Comparison of ENCODE assay signal across 8 cellular contexts in the genomic region with DNA sequence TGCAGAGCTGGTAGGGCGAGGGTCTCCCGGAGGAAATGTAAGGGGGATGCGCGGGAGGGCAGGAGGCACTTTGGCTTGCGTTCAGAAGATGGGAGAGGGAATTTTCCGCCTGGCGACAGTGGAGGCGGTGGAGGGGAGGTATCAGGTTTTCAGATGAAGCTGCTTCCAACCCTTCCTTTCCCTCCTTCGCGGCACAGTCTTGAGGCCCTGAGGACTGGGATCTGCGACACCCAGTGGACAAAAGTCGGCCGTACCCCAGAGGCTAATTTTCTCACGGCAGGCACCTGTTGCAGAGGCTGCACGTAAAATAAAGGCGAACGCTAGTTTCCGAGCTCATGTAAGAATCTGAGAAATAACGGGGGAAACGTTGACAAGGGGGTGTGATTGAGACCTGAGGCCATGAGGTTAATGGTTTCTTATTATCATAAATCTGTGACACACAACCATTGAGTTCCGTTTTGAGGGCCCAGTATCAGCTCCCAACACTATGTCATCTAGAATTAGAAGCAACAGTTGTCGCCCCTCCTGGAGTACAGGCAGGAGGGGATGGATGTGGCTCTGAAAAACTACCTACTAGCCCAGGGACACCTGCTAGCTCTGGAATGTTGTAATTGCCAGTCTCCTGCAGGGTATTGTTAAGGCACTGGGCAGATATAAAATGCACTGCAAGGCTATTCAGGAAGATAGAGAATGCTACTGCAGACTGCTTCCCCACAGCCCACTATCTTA. TPM values are rescaled to one million over a fixed set of nuclear protein-coding genes. Genes with fewer than 3 reads are reported as not detected.
DNase-seq lines count a peak whose midpoint lies in the region; ATAC-seq, FAIRE-seq and TF ChIP-seq lines count a peak whose summit lies in the region.

No MANE protein-coding gene starts in this region.

- no peaks in the 10 kb centered on the region for H3K36me3 ChIP-seq in kidney epithelial cell (ENCODE audit: control insufficient read depth, insufficient read depth, low read length)

- no peak overlapping the region for H3K27ac ChIP-seq in VCaP
- H3K27ac ChIP-seq in caudate nucleus (ENCODE audit: low read depth, low read length): no peak overlapping the region

- no peaks in the 10 kb centered on the region for H3K27me3 ChIP-seq in kidney epithelial cell (ENCODE audit: control insufficient read depth, insufficient read depth, low read length)

- TF ChIP-seq CTCF in GM12865 (IDR thresholded peaks at IDR 0.05; ENCODE audit: insufficient read depth, low read depth, low read length, missing control alignments) (peak; percentile 58), VCaP (conservative IDR thresholded peaks at IDR 0.05) (peak; percentile 61), kidney epithelial cell (IDR thresholded peaks at IDR 0.05; ENCODE audit: insufficient read depth, low read length, poor library complexity, severe bottlenecking) (peak; percentile 50)

- peak overlapping the region; percentile 60 for H3K4me3 ChIP-seq in GM12865 (ENCODE audit: low read depth, low read length)
- H3K4me3 ChIP-seq in kidney epithelial cell (ENCODE audit: low read depth, low read length): peak overlapping the region; percentile 52

- ATAC-seq in HG02759 (IDR thresholded peaks at IDR 0.05; ENCODE audit: unreplicated experiment): peak; percentile 40

- no peak for FAIRE-seq in frontal cortex (lab: Jason Lieb, UNC)

- peak; percentile 76 for DNase-seq in GM12865 (ENCODE audit: low read depth)
- peak; percentile 66 for DNase-seq in NCI-H146 (lab: John Stamatoyannopoulos, UW)
- peak in 51 of 61 donors; percentile 2 to 60 (median 23) for DNase-seq in caudate nucleus (lab: John Stamatoyannopoulos, UW)
- DNase-seq in kidney epithelial cell (ENCODE audit: low read depth): no peak
- DNase-seq in stimulated activated CD4-positive, alpha-beta T cell treated with anti-CD3 and anti-CD28 coated beads, Interleukin-1b, Interleukin-23, amount 100 ng/mL, for 4 hours (ENCODE audit: low read depth in 2 of 2): peak; percentile 23
- DNase-seq in frontal cortex (ENCODE audit: low spot score in 2 of 2): no peak

RNA-seq across cellular contexts. Expression of a gene that starts 1.1 kb away (rescaled TPM):
- 1.4 and 1.5 TPM in 2 replicates for total RNA-seq in kidney epithelial cell
- total RNA-seq in frontal cortex: 10.2 TPM

RNA-seq across cellular contexts. Expression of a gene that starts 37.4 kb away (rescaled TPM):
- total RNA-seq in kidney epithelial cell (8.8 and 9.1 TPM in 2 replicates), frontal cortex (43.2 TPM)

RNA-seq across cellular contexts. Expression of a gene that starts 43.4 kb away (rescaled TPM):
- total RNA-seq in kidney epithelial cell: 3.4 and 7.7 TPM in 2 replicates
- total RNA-seq in frontal cortex: 10.2 TPM

RNA-seq across cellular contexts. Expression of a gene that starts 52.9 kb away (rescaled TPM):
- total RNA-seq in kidney epithelial cell (22.8 and 25.1 TPM in 2 replicates), frontal cortex (80.3 TPM)

Comparison
In these comparisons a context has a peak if more than half of its experiments do, and no peak if none do; other contexts are left out.
1. DNase-seq: peak in GM12865 (single experiment), NCI-H146 (single experiment), caudate nucleus (51 of 61) and stimulated activated CD4-positive, alpha-beta T cell treated with anti-CD3 and anti-CD28 coated beads, Interleukin-1b, Interleukin-23, amount 100 ng/mL, for 4 hours (2 of 2); none in kidney epithelial cell (single experiment) and frontal cortex (0 of 2).
2. Peak in every context shown above with its lines, with median percentiles within 50 percentile points of each other: CTCF ChIP-seq.